In genomic region chr12:54393743-54394142, GRCh38 we compare ENCODE assay signal across 11 cellular contexts. TPM values are rescaled to one million over a fixed set of nuclear protein-coding genes. Genes with fewer than 3 reads are reported as not detected.
DNase-seq lines count a peak whose midpoint lies in the region; ATAC-seq and TF ChIP-seq lines count a peak whose summit lies in the region.
"Had no signal": no experiment of that assay in that cellular context is flagged by ENCODE, and none has a peak within 500 bp of the region (broad histone marks: within the 10 kb centered on the region; RNA-seq: fewer than 3 reads in every experiment).

No MANE protein-coding gene starts in this region.

- H3K36me3 ChIP-seq in neutrophil (peaks cover 57% of the 10 kb centered on the region), aorta (ENCODE audit: control insufficient read depth in 1 of 2, insufficient read depth in 2 of 2, low read length in 1 of 2) (peaks cover 10 to 20% of the 10 kb centered on the region in 2 donors)

- peaks cover 45% of the 10 kb centered on the region for H3K4me1 Mint-ChIP-seq in activated CD4-positive, alpha-beta T cell treated with anti-CD3 and anti-CD28 coated beads, Interleukin-2, amount 10 ng/mL, durations not matched to agents 7 days and 5 days

- H3K4me3 Mint-ChIP-seq in activated CD4-positive, alpha-beta T cell treated with anti-CD3 and anti-CD28 coated beads, Interleukin-2, amount 10 ng/mL, durations not matched to agents 7 days and 5 days: no peak overlapping the region

- peaks cover 2% of the 10 kb centered on the region for H3K27me3 Mint-ChIP-seq in activated CD4-positive, alpha-beta T cell treated with anti-CD3 and anti-CD28 coated beads, Interleukin-2, amount 10 ng/mL, durations not matched to agents 7 days and 5 days

- DNase-seq in activated CD4-positive, alpha-beta T cell treated with anti-CD3 and anti-CD28 coated beads, Interleukin-2, amount 10 ng/mL, durations not matched to agents 7 days and 5 days: no peak
- DNase-seq in activated CD4-positive, alpha-beta T cell treated with anti-CD3 and anti-CD28 coated beads, Interleukin-2, amount 50 U/mL, for 48 hours: no peak
- peak; percentile 46 to 53 for DNase-seq in NOMO-1 (lab: John Stamatoyannopoulos, UW; ENCODE audit: unreplicated experiment in 2 of 2)
- DNase-seq in epithelial cell of prostate (ENCODE audit: low read depth, low spot score): no peak
- no peak for DNase-seq in SHP77 treated with DMSO at 0.1 percent for 48 hours (lab: John Stamatoyannopoulos, UW)
- no peak for DNase-seq in aorta
- DNase-seq: DMS 273 treated with DMSO at 0.1 percent for 48 hours; effector memory CD4-positive, alpha-beta T cell had no signal

- ATAC-seq in HG03432 (IDR thresholded peaks at IDR 0.05; ENCODE audit: unreplicated experiment) (no peak), aorta (ENCODE audit: low FRiP score) (no peak)

- no peaks in the 10 kb centered on the region for H3K9me3 Mint-ChIP-seq in activated CD4-positive, alpha-beta T cell treated with anti-CD3 and anti-CD28 coated beads, Interleukin-2, amount 10 ng/mL, durations not matched to agents 7 days and 5 days

- H3K4me1 ChIP-seq in neutrophil (ENCODE audit: control insufficient read depth in 1 of 2, insufficient read depth in 1 of 2, low read depth in 1 of 2, low read length in 1 of 2) (peaks cover 31 to 36% of the 10 kb centered on the region in 2 experiments), aorta (ENCODE audit: control insufficient read depth in 1 of 2, insufficient read depth in 2 of 2, low read length in 2 of 2) (no peaks in the 10 kb centered on the region)
- H3K4me1 ChIP-seq: parathyroid adenoma had no signal

- H3K4me3 ChIP-seq in neutrophil (ENCODE audit: low read depth in 1 of 2, low read length in 1 of 2) (no peak overlapping the region), aorta (ENCODE audit: low read length in 2 of 2) (no peak overlapping the region)

- H3K9me3 ChIP-seq in neutrophil: no peaks in the 10 kb centered on the region
- no peaks in the 10 kb centered on the region for H3K9me3 ChIP-seq in aorta (ENCODE audit: control insufficient read depth, low read length)

- no peak for TF ChIP-seq CTCF in neutrophil (IDR thresholded peaks at IDR 0.05)

- intact Hi-C loops in aorta (cut with DNase I): no loop called here

- POLR2A ChIA-PET in activated CD4-positive, alpha-beta T cell treated with anti-CD3 and anti-CD28 coated beads, Interleukin-2, amount 10 ng/mL, durations not matched to agents 7 days and 5 days (lab: Charles Lee): no interaction called here

- H3K36me3 Mint-ChIP-seq in activated CD4-positive, alpha-beta T cell treated with anti-CD3 and anti-CD28 coated beads, Interleukin-2, amount 10 ng/mL, durations not matched to agents 7 days and 5 days (ENCODE audit: low read depth): peaks cover 52% of the 10 kb centered on the region

- H3K27me3 ChIP-seq in neutrophil: peaks cover 13% of the 10 kb centered on the region
- H3K27me3 ChIP-seq in aorta (ENCODE audit: control insufficient read depth in 1 of 2, insufficient read depth in 2 of 2, low read length in 1 of 2): no peaks in the 10 kb centered on the region

- 87 to 88% methylated on average over 3 of the region's 3 CpGs for WGBS in aorta, 2 donors

- peak overlapping the region; percentile 21 for H3K27ac Mint-ChIP-seq in activated CD4-positive, alpha-beta T cell treated with anti-CD3 and anti-CD28 coated beads, Interleukin-2, amount 10 ng/mL, durations not matched to agents 7 days and 5 days

- CTCF ChIA-PET in activated CD4-positive, alpha-beta T cell treated with anti-CD3 and anti-CD28 coated beads, Interleukin-2, amount 10 ng/mL, durations not matched to agents 7 days and 5 days (lab: Charles Lee): interaction anchor here (0.8 to 4.3 kb wide), 4 partner anchors 14 to 44 kb away, joined by 3 to 23 read pairs (median 6); no protein-coding TSS in a partner anchor

- H3K27ac ChIP-seq in epithelial cell of prostate (peak overlapping the region; percentile 73), neutrophil (peak overlapping the region; percentile 65), aorta (ENCODE audit: low read depth in 1 of 2, low read length in 2 of 2) (no peak overlapping the region)
- H3K27ac ChIP-seq: parathyroid adenoma had no signal

RNA-seq across cellular contexts. Expression of gene ZNF385A, which starts 9.2 kb away (rescaled TPM):
- total RNA-seq in activated CD4-positive, alpha-beta T cell treated with anti-CD3 and anti-CD28 coated beads, Interleukin-2, amount 10 ng/mL, durations not matched to agents 7 days and 5 days: 1 to 10 TPM in 1 of 2 experiments, under 1 TPM in 1; 0.48 to 1.3 TPM
- 10 to 100 TPM; 22.2 to 27.6 TPM for total RNA-seq in aorta
- 10 to 100 TPM in 1 of 2 donors, 1 to 10 TPM in 1; 4.1 to 11.5 TPM for polyA plus RNA-seq in aorta

RNA-seq across cellular contexts. Expression of gene ITGA5, which starts 25.3 kb away (rescaled TPM):
- 10 to 100 TPM; 83.5 to 88.7 TPM for total RNA-seq in activated CD4-positive, alpha-beta T cell treated with anti-CD3 and anti-CD28 coated beads, Interleukin-2, amount 10 ng/mL, durations not matched to agents 7 days and 5 days
- total RNA-seq in aorta: 1,000 to 10,000 TPM in 1 of 2 donors, 100 to 1,000 TPM in 1; 241 to 1,416 TPM
- 100 to 1,000 TPM in 1 of 2 donors, 10 to 100 TPM in 1; 26.5 to 464 TPM for polyA plus RNA-seq in aorta

RNA-seq across cellular contexts. Expression of gene GPR84, which starts 29.5 kb away (rescaled TPM):
- under 1 TPM; 0.15 to 0.33 TPM for total RNA-seq in activated CD4-positive, alpha-beta T cell treated with anti-CD3 and anti-CD28 coated beads, Interleukin-2, amount 10 ng/mL, durations not matched to agents 7 days and 5 days
- total RNA-seq in aorta: 1 to 10 TPM; 1.9 TPM
- polyA plus RNA-seq in aorta: under 1 TPM in 1 of 2 donors, not detected in 1; 0.38 TPM

Comparison
In these comparisons a context has a peak if more than half of its experiments do, and no peak if none do; other contexts are left out.
1. DNase-seq: peak in NOMO-1 (2 of 2); none in activated CD4-positive, alpha-beta T cell treated with anti-CD3 and anti-CD28 coated beads, Interleukin-2, amount 10 ng/mL, durations not matched to agents 7 days and 5 days (single experiment), activated CD4-positive, alpha-beta T cell treated with anti-CD3 and anti-CD28 coated beads, Interleukin-2, amount 50 U/mL, for 48 hours (0 of 2), epithelial cell of prostate (single experiment), SHP77 treated with DMSO at 0.1 percent for 48 hours (single experiment) and aorta (0 of 2).
2. H3K27ac ChIP-seq: peak in epithelial cell of prostate (single experiment) and neutrophil (single experiment); none in aorta (0 of 2).
3. RNA of gene ZNF385A, which starts 9.2 kb away (total RNA-seq): 22.2 to 27.6 TPM in aorta; 0.48 to 1.3 TPM in activated CD4-positive, alpha-beta T cell treated with anti-CD3 and anti-CD28 coated beads, Interleukin-2, amount 10 ng/mL, durations not matched to agents 7 days and 5 days; every median in the first group is over 10 times any median in the second.